1 cellular context compared by ENCODE assay signal in the genomic region with DNA sequence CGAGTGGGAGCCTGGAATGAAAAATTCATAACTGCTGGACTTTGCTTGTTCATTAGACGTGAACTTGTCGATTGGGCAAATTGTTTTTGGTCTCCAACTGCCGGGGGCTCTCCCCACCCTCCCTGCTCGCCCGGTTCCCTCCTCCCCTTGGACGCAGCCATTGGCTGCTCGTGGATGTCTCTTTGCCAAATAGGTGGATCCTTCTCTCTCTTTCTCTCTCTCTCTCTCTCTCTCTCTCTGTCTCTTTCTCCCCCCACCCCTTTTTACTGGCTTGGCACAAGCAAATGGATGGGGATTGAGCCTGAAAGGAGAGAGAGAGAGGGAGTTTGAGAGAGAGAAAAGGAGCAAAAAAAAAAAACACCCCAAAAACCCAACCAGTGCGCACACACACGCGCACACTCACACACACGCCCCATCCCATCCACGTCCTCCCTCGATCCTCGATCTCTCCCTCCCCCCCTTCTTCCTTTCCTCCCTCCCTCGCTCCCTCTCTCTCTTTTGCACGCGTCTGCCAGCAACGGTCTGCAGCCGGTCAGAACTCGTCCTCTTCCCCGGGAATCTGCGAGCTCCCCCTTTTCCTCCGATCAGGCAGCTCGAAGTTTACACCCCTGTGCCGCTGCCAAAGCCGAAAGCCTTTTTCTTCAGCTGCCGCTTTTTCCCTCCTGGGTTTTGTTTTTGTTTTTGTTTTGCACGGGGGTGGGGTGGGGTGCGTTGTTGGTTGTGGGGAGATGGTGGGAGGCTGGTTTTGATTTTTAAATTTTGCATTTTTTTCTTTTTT.
TF ChIP-seq lines count a peak whose summit lies in the region.

No MANE protein-coding gene starts in this region.

TF ChIP-seq in HepG2, 621 proteins besides CTCF, POLR2A, EP300 and RAD21 (continued from another document and continues in another):
- TF ChIP-seq, protein P1, sequence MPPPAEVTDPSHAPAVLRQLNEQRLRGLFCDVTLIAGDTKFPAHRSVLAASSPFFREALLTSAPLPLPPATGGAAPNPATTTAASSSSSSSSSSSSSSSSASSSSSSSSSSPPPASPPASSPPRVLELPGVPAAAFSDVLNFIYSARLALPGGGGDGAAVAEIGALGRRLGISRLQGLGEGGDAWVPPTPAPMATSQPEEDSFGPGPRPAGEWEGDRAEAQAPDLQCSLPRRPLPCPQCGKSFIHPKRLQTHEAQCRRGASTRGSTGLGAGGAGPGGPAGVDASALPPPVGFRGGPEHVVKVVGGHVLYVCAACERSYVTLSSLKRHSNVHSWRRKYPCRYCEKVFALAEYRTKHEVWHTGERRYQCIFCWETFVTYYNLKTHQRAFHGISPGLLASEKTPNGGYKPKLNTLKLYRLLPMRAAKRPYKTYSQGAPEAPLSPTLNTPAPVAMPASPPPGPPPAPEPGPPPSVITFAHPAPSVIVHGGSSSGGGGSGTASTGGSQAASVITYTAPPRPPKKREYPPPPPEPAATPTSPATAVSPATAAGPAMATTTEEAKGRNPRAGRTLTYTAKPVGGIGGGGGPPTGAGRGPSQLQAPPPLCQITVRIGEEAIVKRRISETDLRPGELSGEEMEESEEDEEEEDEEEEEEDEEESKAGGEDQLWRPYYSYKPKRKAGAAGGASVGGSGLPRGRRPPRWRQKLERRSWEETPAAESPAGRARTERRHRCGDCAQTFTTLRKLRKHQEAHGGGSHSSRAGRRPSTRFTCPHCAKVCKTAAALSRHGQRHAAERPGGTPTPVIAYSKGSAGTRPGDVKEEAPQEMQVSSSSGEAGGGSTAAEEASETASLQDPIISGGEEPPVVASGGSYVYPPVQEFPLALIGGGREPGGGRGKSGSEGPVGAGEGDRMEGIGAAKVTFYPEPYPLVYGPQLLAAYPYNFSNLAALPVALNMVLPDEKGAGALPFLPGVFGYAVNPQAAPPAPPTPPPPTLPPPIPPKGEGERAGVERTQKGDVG (CRISPR knock-in tag; IDR thresholded peaks at IDR 0.05; ENCODE audit: borderline replicate concordance) = no peak
- no peak for TF ChIP-seq SMAD1 (CRISPR knock-in tag; IDR thresholded peaks at IDR 0.05; ENCODE audit: borderline replicate concordance, low read depth)
- peak; percentile 34 for TF ChIP-seq CREM (IDR thresholded peaks at IDR 0.05)
- no peak for TF ChIP-seq CREM (CRISPR knock-in tag; IDR thresholded peaks at IDR 0.05)
- TF ChIP-seq, protein P2, sequence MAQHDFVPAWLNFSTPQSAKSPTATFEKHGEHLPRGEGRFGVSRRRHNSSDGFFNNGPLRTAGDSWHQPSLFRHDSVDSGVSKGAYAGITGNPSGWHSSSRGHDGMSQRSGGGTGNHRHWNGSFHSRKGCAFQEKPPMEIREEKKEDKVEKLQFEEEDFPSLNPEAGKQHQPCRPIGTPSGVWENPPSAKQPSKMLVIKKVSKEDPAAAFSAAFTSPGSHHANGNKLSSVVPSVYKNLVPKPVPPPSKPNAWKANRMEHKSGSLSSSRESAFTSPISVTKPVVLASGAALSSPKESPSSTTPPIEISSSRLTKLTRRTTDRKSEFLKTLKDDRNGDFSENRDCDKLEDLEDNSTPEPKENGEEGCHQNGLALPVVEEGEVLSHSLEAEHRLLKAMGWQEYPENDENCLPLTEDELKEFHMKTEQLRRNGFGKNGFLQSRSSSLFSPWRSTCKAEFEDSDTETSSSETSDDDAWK (CRISPR knock-in tag; IDR thresholded peaks at IDR 0.05) = no peak
- TF ChIP-seq U2AF2 (IDR thresholded peaks at IDR 0.05; ENCODE audit: low read depth, low read length) = no peak
- TF ChIP-seq ZNF296 (CRISPR knock-in tag; conservative IDR thresholded peaks at IDR 0.05) = no peak
- TF ChIP-seq PHB2 (IDR thresholded peaks at IDR 0.05; ENCODE audit: partially characterized antibody) = no peak
- no peak for TF ChIP-seq SNAI1 (CRISPR knock-in tag; IDR thresholded peaks at IDR 0.05; ENCODE audit: borderline replicate concordance)
- TF ChIP-seq KLF13 (CRISPR knock-in tag; IDR thresholded peaks at IDR 0.05) = no peak
- TF ChIP-seq BHLHE40 (IDR thresholded peaks at IDR 0.05; ENCODE audit: low read length) = no peak
- no peak for TF ChIP-seq ZNF761 (CRISPR knock-in tag; conservative IDR thresholded peaks at IDR 0.05)
- TF ChIP-seq SRSF1 (optimal IDR thresholded peaks at IDR 0.05; ENCODE audit: low read depth, low read length) = no peak
- TF ChIP-seq ZNF83 (CRISPR knock-in tag; IDR thresholded peaks at IDR 0.05; ENCODE audit: borderline replicate concordance) = no peak; the same call in 1 of the 2 replicates
- TF ChIP-seq, protein P3, sequence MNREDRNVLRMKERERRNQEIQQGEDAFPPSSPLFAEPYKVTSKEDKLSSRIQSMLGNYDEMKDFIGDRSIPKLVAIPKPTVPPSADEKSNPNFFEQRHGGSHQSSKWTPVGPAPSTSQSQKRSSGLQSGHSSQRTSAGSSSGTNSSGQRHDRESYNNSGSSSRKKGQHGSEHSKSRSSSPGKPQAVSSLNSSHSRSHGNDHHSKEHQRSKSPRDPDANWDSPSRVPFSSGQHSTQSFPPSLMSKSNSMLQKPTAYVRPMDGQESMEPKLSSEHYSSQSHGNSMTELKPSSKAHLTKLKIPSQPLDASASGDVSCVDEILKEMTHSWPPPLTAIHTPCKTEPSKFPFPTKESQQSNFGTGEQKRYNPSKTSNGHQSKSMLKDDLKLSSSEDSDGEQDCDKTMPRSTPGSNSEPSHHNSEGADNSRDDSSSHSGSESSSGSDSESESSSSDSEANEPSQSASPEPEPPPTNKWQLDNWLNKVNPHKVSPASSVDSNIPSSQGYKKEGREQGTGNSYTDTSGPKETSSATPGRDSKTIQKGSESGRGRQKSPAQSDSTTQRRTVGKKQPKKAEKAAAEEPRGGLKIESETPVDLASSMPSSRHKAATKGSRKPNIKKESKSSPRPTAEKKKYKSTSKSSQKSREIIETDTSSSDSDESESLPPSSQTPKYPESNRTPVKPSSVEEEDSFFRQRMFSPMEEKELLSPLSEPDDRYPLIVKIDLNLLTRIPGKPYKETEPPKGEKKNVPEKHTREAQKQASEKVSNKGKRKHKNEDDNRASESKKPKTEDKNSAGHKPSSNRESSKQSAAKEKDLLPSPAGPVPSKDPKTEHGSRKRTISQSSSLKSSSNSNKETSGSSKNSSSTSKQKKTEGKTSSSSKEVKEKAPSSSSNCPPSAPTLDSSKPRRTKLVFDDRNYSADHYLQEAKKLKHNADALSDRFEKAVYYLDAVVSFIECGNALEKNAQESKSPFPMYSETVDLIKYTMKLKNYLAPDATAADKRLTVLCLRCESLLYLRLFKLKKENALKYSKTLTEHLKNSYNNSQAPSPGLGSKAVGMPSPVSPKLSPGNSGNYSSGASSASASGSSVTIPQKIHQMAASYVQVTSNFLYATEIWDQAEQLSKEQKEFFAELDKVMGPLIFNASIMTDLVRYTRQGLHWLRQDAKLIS (CRISPR knock-in tag; IDR thresholded peaks at IDR 0.05) = no peak
- no peak for TF ChIP-seq ATM (IDR thresholded peaks at IDR 0.05; ENCODE audit: borderline replicate concordance)
- no peak for TF ChIP-seq KLF12 (CRISPR knock-in tag; IDR thresholded peaks at IDR 0.05; ENCODE audit: borderline replicate concordance)
- no peak for TF ChIP-seq ARNT2 (CRISPR knock-in tag; IDR thresholded peaks at IDR 0.05; ENCODE audit: low read depth)
- no peak for TF ChIP-seq ZNF749 (CRISPR knock-in tag; IDR thresholded peaks at IDR 0.05; ENCODE audit: borderline replicate concordance)
- no peak for TF ChIP-seq IRX3 (CRISPR knock-in tag; IDR thresholded peaks at IDR 0.05; ENCODE audit: borderline replicate concordance, low read depth)
- TF ChIP-seq ZSCAN22 (CRISPR knock-in tag; IDR thresholded peaks at IDR 0.05) = no peak
- no peak for TF ChIP-seq ZNF564 (CRISPR knock-in tag; IDR thresholded peaks at IDR 0.05)
- TF ChIP-seq ZNF138 (CRISPR knock-in tag; IDR thresholded peaks at IDR 0.05; ENCODE audit: low read depth) = no peak
- no peak for TF ChIP-seq FLYWCH1 (CRISPR knock-in tag; IDR thresholded peaks at IDR 0.05)
- TF ChIP-seq DMAP1 (CRISPR knock-in tag; IDR thresholded peaks at IDR 0.05) = 0 out of 2 replicates have a peak, but pooled peaks have one; percentile 38
- TF ChIP-seq KLF16 (CRISPR knock-in tag; IDR thresholded peaks at IDR 0.05) = no peak; a peak in 1 of 4 replicates
- TF ChIP-seq SP1 (IDR thresholded peaks at IDR 0.05) = no peak
- TF ChIP-seq SP1 (CRISPR knock-in tag; IDR thresholded peaks at IDR 0.05) = peak; percentile 68
- TF ChIP-seq ZNF230 (CRISPR knock-in tag; IDR thresholded peaks at IDR 0.05) = no peak
- no peak for TF ChIP-seq NFKBIZ (CRISPR knock-in tag; IDR thresholded peaks at IDR 0.05)
- TF ChIP-seq, protein P4, sequence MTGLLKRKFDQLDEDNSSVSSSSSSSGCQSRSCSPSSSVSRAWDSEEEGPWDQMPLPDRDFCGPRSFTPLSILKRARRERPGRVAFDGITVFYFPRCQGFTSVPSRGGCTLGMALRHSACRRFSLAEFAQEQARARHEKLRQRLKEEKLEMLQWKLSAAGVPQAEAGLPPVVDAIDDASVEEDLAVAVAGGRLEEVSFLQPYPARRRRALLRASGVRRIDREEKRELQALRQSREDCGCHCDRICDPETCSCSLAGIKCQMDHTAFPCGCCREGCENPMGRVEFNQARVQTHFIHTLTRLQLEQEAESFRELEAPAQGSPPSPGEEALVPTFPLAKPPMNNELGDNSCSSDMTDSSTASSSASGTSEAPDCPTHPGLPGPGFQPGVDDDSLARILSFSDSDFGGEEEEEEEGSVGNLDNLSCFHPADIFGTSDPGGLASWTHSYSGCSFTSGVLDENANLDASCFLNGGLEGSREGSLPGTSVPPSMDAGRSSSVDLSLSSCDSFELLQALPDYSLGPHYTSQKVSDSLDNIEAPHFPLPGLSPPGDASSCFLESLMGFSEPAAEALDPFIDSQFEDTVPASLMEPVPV (CRISPR knock-in tag; IDR thresholded peaks at IDR 0.05) = no peak
- TF ChIP-seq, protein P5, sequence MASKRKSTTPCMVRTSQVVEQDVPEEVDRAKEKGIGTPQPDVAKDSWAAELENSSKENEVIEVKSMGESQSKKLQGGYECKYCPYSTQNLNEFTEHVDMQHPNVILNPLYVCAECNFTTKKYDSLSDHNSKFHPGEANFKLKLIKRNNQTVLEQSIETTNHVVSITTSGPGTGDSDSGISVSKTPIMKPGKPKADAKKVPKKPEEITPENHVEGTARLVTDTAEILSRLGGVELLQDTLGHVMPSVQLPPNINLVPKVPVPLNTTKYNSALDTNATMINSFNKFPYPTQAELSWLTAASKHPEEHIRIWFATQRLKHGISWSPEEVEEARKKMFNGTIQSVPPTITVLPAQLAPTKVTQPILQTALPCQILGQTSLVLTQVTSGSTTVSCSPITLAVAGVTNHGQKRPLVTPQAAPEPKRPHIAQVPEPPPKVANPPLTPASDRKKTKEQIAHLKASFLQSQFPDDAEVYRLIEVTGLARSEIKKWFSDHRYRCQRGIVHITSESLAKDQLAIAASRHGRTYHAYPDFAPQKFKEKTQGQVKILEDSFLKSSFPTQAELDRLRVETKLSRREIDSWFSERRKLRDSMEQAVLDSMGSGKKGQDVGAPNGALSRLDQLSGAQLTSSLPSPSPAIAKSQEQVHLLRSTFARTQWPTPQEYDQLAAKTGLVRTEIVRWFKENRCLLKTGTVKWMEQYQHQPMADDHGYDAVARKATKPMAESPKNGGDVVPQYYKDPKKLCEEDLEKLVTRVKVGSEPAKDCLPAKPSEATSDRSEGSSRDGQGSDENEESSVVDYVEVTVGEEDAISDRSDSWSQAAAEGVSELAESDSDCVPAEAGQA (IDR thresholded peaks at IDR 0.05; ENCODE audit: low read depth) = 0 out of 2 replicates have a peak, but pooled peaks have one; percentile 57
- TF ChIP-seq, protein P5 (CRISPR knock-in tag; IDR thresholded peaks at IDR 0.05; ENCODE audit: borderline replicate concordance) = no peak
- TF ChIP-seq ZNF460 (CRISPR knock-in tag; IDR thresholded peaks at IDR 0.05; ENCODE audit: borderline replicate concordance) = no peak
- TF ChIP-seq, protein P6, sequence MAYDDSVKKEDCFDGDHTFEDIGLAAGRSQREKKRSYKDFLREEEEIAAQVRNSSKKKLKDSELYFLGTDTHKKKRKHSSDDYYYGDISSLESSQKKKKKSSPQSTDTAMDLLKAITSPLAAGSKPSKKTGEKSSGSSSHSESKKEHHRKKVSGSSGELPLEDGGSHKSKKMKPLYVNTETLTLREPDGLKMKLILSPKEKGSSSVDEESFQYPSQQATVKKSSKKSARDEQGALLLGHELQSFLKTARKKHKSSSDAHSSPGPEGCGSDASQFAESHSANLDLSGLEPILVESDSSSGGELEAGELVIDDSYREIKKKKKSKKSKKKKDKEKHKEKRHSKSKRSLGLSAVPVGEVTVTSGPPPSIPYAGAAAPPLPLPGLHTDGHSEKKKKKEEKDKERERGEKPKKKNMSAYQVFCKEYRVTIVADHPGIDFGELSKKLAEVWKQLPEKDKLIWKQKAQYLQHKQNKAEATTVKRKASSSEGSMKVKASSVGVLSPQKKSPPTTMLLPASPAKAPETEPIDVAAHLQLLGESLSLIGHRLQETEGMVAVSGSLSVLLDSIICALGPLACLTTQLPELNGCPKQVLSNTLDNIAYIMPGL (CRISPR knock-in tag; IDR thresholded peaks at IDR 0.05; ENCODE audit: borderline replicate concordance in 1 of 2, low read depth in 1 of 2) = 0 out of 4 replicates have a peak, but pooled peaks of 1 of the 2 experiments have one; percentile 35
- TF ChIP-seq ARHGAP35 (CRISPR knock-in tag; IDR thresholded peaks at IDR 0.05; ENCODE audit: borderline replicate concordance) = peak; percentile 48; the same call in 1 of the 2 replicates
- TF ChIP-seq ZNF326 (CRISPR knock-in tag; IDR thresholded peaks at IDR 0.05; ENCODE audit: borderline replicate concordance) = no peak
- TF ChIP-seq ZBTB20 (CRISPR knock-in tag; IDR thresholded peaks at IDR 0.05; ENCODE audit: borderline replicate concordance, low read depth) = no peak
- TF ChIP-seq, protein P7, sequence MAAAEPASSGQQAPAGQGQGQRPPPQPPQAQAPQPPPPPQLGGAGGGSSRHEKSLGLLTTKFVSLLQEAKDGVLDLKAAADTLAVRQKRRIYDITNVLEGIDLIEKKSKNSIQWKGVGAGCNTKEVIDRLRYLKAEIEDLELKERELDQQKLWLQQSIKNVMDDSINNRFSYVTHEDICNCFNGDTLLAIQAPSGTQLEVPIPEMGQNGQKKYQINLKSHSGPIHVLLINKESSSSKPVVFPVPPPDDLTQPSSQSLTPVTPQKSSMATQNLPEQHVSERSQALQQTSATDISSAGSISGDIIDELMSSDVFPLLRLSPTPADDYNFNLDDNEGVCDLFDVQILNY (CRISPR knock-in tag; conservative IDR thresholded peaks at IDR 0.05) = no peak
- no peak for TF ChIP-seq NR2F6 (IDR thresholded peaks at IDR 0.05)
- TF ChIP-seq NR2F6 (CRISPR knock-in tag; IDR thresholded peaks at IDR 0.05) = no peak
